In the genomic region with DNA sequence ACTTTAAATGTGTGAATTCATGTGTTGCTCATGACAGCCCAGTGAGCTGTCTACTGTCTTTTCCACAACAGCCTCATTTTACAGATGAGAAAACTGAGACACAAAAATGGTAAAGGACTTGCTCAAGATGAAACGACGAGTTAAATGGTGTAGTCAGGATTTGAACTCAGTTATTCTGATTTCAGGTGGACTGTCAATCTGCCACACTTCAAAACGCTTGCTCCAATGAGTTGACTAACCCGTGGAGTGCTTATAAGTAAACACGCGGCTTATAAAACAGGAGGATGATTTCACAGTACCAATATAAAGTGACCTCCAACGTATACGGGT, we compare ENCODE assay signal across 8 cellular contexts. TPM values are rescaled to one million over a fixed set of nuclear protein-coding genes. Genes with fewer than 3 reads are reported as not detected.
DNase-seq lines count a peak whose midpoint lies in the region; ATAC-seq, FAIRE-seq and TF ChIP-seq lines count a peak whose summit lies in the region.

No MANE protein-coding gene starts in this region.

- in situ Hi-C loops in HepG2 (cut with HindIII; ENCODE audit: extremely low pct_ligation_motif_present, low pct_unique_long_range_greater_than_20kb), result no loop called here

- H4K20me1 ChIP-seq in HepG2 (ENCODE audit: insufficient read depth, low read length), result no peaks in the 10 kb centered on the region

- H3K4me2 ChIP-seq in HepG2 (ENCODE audit: low read depth, low read length), result peak overlapping the region; percentile 81; the same call in 1 of the 2 replicates

- TSS peak; percentile 87 for BruUV-seq in HepG2 (replicated peaks; lab: Mats Ljungman, UMichigan)

- FAIRE-seq in HepG2 (lab: Jason Lieb, UNC), result peak; percentile 36

- peak overlapping the region; percentile 65 for H2AFZ ChIP-seq in HepG2 (ENCODE audit: low read length)

- H3K27ac ChIP-seq in HepG2 (ENCODE audit: extremely low read length, insufficient read depth, low read length) (peak overlapping the region; percentile 72), stomach smooth muscle (ENCODE audit: low read length) (peak overlapping the region; percentile 70)

- peaks cover 15% of the 10 kb centered on the region for H3K36me3 Mint-ChIP-seq in T-helper 2 cell treated with Interferon-gamma antibody and Interleukin-4, amounts not matched to agents 5 μg/mL and 100 μg/mL, for 36 hours (ENCODE audit: low read depth)
- peaks cover 7% of the 10 kb centered on the region for H3K36me3 Mint-ChIP-seq in activated CD8-positive, alpha-beta T cell treated with anti-CD3 and anti-CD28 coated beads, Interleukin-2, amount 10 ng/mL, durations not matched to agents 7 days and 5 days (ENCODE audit: low read depth)

- CTCF ChIA-PET in activated CD8-positive, alpha-beta T cell treated with anti-CD3 and anti-CD28 coated beads, Interleukin-2, amount 10 ng/mL, durations not matched to agents 7 days and 5 days (lab: Charles Lee), result interaction anchor here (1.3 to 2.0 kb wide), 4 partner anchors 54 to 173 kb away, joined by 4 to 11 read pairs (median 6); a partner anchor contains a TSS
- CTCF ChIA-PET in HepG2 (lab: Yijun Ruan, JAX; ENCODE audit: low intra/inter-chr PET ratio, low total read pairs), result no interaction called here

- H3K36me3 ChIP-seq in HepG2 (replicated peaks in 1 of 2; ENCODE audit: control insufficient read depth in 1 of 2, insufficient read depth in 2 of 2, low read length in 2 of 2) (no peaks in the 10 kb centered on the region), stomach smooth muscle (ENCODE audit: control insufficient read depth in 2 of 2, insufficient read depth in 2 of 2, low read length in 2 of 2) (no peaks in the 10 kb centered on the region)

- H3K27me3 Mint-ChIP-seq in T-helper 2 cell treated with Interferon-gamma antibody and Interleukin-4, amounts not matched to agents 5 μg/mL and 100 μg/mL, for 36 hours (ENCODE audit: low read depth), result no peaks in the 10 kb centered on the region
- H3K27me3 Mint-ChIP-seq in activated CD8-positive, alpha-beta T cell treated with anti-CD3 and anti-CD28 coated beads, Interleukin-2, amount 10 ng/mL, durations not matched to agents 7 days and 5 days (ENCODE audit: low read depth), result no peaks in the 10 kb centered on the region

- 94% methylated on average over 8 of the region's 8 CpGs for WGBS in HepG2 (ENCODE audit: low lambda C conversion rate)

- H3K4me1 ChIP-seq in HepG2 (ENCODE audit: insufficient read depth, low read length) (peaks cover 48% of the 10 kb centered on the region), stomach smooth muscle (ENCODE audit: control insufficient read depth, insufficient read depth, low read length) (peaks cover 7% of the 10 kb centered on the region)

- H3K27me3 ChIP-seq in HepG2 (ENCODE audit: control insufficient read depth in 1 of 2, insufficient read depth in 2 of 2, low read length in 2 of 2) (no peaks in the 10 kb centered on the region; a peak in 1 of 5 replicates), stomach smooth muscle (ENCODE audit: control insufficient read depth in 1 of 2, insufficient read depth in 2 of 2, low read length in 2 of 2) (no peaks in the 10 kb centered on the region)

- H3K27ac Mint-ChIP-seq in T-helper 2 cell treated with Interferon-gamma antibody and Interleukin-4, amounts not matched to agents 5 μg/mL and 100 μg/mL, for 36 hours, result peak overlapping the region; percentile 88
- peak overlapping the region; percentile 90 for H3K27ac Mint-ChIP-seq in activated CD8-positive, alpha-beta T cell treated with anti-CD3 and anti-CD28 coated beads, Interleukin-2, amount 10 ng/mL, durations not matched to agents 7 days and 5 days

- POLR2A ChIA-PET in activated CD8-positive, alpha-beta T cell treated with anti-CD3 and anti-CD28 coated beads, Interleukin-2, amount 10 ng/mL, durations not matched to agents 7 days and 5 days (lab: Charles Lee), result interaction anchor here (0.8 to 2.8 kb wide), 5 partner anchors 9 to 158 kb away, joined by 3 to 16 read pairs (median 5); a partner anchor contains a TSS
- POLR2A ChIA-PET in HepG2 (lab: Yijun Ruan, JAX), result interaction anchor here (0.9 to 3.5 kb wide), 8 partner anchors 33 to 164 kb away, joined by 3 to 28 read pairs (median 7); a partner anchor contains a TSS

- no peak for TF ChIP-seq RAD21 in HepG2 (CRISPR knock-in tag; IDR thresholded peaks at IDR 0.05)

- H3K4me3 Mint-ChIP-seq in T-helper 2 cell treated with Interferon-gamma antibody and Interleukin-4, amounts not matched to agents 5 μg/mL and 100 μg/mL, for 36 hours, result peak overlapping the region; percentile 91
- H3K4me3 Mint-ChIP-seq in activated CD8-positive, alpha-beta T cell treated with anti-CD3 and anti-CD28 coated beads, Interleukin-2, amount 10 ng/mL, durations not matched to agents 7 days and 5 days, result peak overlapping the region; percentile 92

- TF ChIP-seq CTCF in HepG2 (CRISPR knock-in tag; IDR thresholded peaks at IDR 0.05), result no peak

- no peak for ATAC-seq in activated CD8-positive, alpha-beta T cell treated with anti-CD3 and anti-CD28 coated beads, Interleukin-2, amount 10 ng/mL, durations not matched to agents 7 days and 5 days
- ATAC-seq in HepG2, result no peak
- ATAC-seq in GM18517 (IDR thresholded peaks at IDR 0.05; ENCODE audit: unreplicated experiment), result no peak
- no peak for ATAC-seq in HG03280 (IDR thresholded peaks at IDR 0.05; ENCODE audit: unreplicated experiment)

- intact Hi-C loops in HepG2 (cut with micrococcal nuclease; ENCODE audit: unreplicated experiment), result no loop called here

- H3K4me1 Mint-ChIP-seq in T-helper 2 cell treated with Interferon-gamma antibody and Interleukin-4, amounts not matched to agents 5 μg/mL and 100 μg/mL, for 36 hours (ENCODE audit: low read depth), result peaks cover 47% of the 10 kb centered on the region
- peaks cover 43% of the 10 kb centered on the region for H3K4me1 Mint-ChIP-seq in activated CD8-positive, alpha-beta T cell treated with anti-CD3 and anti-CD28 coated beads, Interleukin-2, amount 10 ng/mL, durations not matched to agents 7 days and 5 days (ENCODE audit: low read depth)

- TF ChIP-seq POLR2A in HepG2 (IDR thresholded peaks at IDR 0.05; ENCODE audit: insufficient read depth in 1 of 2, low read depth in 2 of 2, low read length in 2 of 2), result no peak

- H3K9me3 Mint-ChIP-seq in T-helper 2 cell treated with Interferon-gamma antibody and Interleukin-4, amounts not matched to agents 5 μg/mL and 100 μg/mL, for 36 hours, result no peaks in the 10 kb centered on the region
- H3K9me3 Mint-ChIP-seq in activated CD8-positive, alpha-beta T cell treated with anti-CD3 and anti-CD28 coated beads, Interleukin-2, amount 10 ng/mL, durations not matched to agents 7 days and 5 days (ENCODE audit: insufficient read depth), result no peaks in the 10 kb centered on the region

- H3K9ac ChIP-seq in HepG2 (ENCODE audit: insufficient read depth, low read depth, low read length) (peak overlapping the region; percentile 83), stomach smooth muscle (ENCODE audit: low read length in 2 of 2) (peak overlapping the region; percentile 65 to 75)

- H3K9me3 ChIP-seq in HepG2 (ENCODE audit: low read length) (no peaks in the 10 kb centered on the region), stomach smooth muscle (ENCODE audit: control insufficient read depth in 2 of 2, low read length in 2 of 2) (no peaks in the 10 kb centered on the region)

- H3K79me2 ChIP-seq in HepG2 (ENCODE audit: insufficient read depth, low read length), result peaks cover 24% of the 10 kb centered on the region

- DNase-seq in T-helper 2 cell treated with Interferon-gamma antibody and Interleukin-4, amounts not matched to agents 5 μg/mL and 100 μg/mL, for 36 hours (ENCODE audit: low spot score), result no peak
- no peak for DNase-seq in T-helper 2 cell
- DNase-seq in activated CD8-positive, alpha-beta T cell treated with anti-CD3 and anti-CD28 coated beads, Interleukin-2, amount 10 ng/mL, durations not matched to agents 7 days and 5 days, result no peak
- DNase-seq in HepG2 (ENCODE audit: low spot score), result no peak
- no peak for DNase-seq in dedifferentiated amniotic fluid mesenchymal stem cell (ENCODE audit: extremely low spot score)

- H3K4me3 ChIP-seq in HepG2 (replicated peaks in 1 of 3; ENCODE audit: insufficient read depth in 1 of 3, low read depth in 2 of 3, low read length in 3 of 3), result no peak overlapping the region
- H3K4me3 ChIP-seq in stomach smooth muscle (ENCODE audit: low read length in 2 of 2), result peak overlapping the region; percentile 54 to 82

- TF ChIP-seq EP300 in HepG2 (IDR thresholded peaks at IDR 0.05; ENCODE audit: low read depth in 2 of 2, low read length in 2 of 2) (no peak), HepG2 (CRISPR knock-in tag; IDR thresholded peaks at IDR 0.05; ENCODE audit: borderline replicate concordance) (no peak)

RNA-seq across cellular contexts. Expression of a gene that starts 0.7 kb away (rescaled TPM):
- total RNA-seq in activated CD8-positive, alpha-beta T cell treated with anti-CD3 and anti-CD28 coated beads, Interleukin-2, amount 10 ng/mL, durations not matched to agents 7 days and 5 days, result 10 to 100 TPM; 39.3 to 41.3 TPM
- 37.0 and 41.3 TPM in 2 replicates for total RNA-seq in HepG2 (2016; rRNA removed; fragmentation: Illumina TruSeq; extraction: Trizol)
- 31.1 and 31.4 TPM in 2 replicates for total RNA-seq in HepG2 (2016; cell fraction: cytosol; rRNA removed; fragmentation: Illumina TruSeq; extraction: Trizol; ENCODE audit: low read depth)
- total RNA-seq in HepG2 (2016; cell fraction: insoluble cytoplasmic fraction; rRNA removed; fragmentation: Illumina TruSeq; extraction: Trizol), result 40.2 and 40.4 TPM in 2 replicates
- total RNA-seq in HepG2 (2016; cell fraction: membrane; rRNA removed; fragmentation: Illumina TruSeq; extraction: Trizol), result 17.9 and 20.6 TPM in 2 replicates
- 36.9 and 37.3 TPM in 2 replicates for total RNA-seq in HepG2 (2016; cell fraction: nucleus; rRNA removed; fragmentation: Illumina TruSeq; extraction: Trizol)
- 9.7 and 16.6 TPM in 2 replicates for polyA plus RNA-seq in HepG2 (2011; rRNA removed)
- polyA plus RNA-seq in HepG2 (2011; cell fraction: cytosol; rRNA removed), result 5.1 and 5.5 TPM in 2 replicates
- 15.5 and 19.0 TPM in 2 replicates for polyA plus RNA-seq in HepG2 (2011; cell fraction: nucleus; rRNA removed)
- 2.3 and 8.2 TPM in 2 replicates for polyA plus RNA-seq in HepG2 (2012)
- 5.4 and 6.7 TPM in 2 replicates for polyA plus RNA-seq in HepG2 (2016; cell fraction: cytosol; fragmentation: Illumina TruSeq; extraction: Trizol; ENCODE audit: low read depth)
- polyA plus RNA-seq in HepG2 (2016; cell fraction: insoluble cytoplasmic fraction; fragmentation: Illumina TruSeq; extraction: Trizol; ENCODE audit: low read depth), result 33.0 and 34.7 TPM in 2 replicates
- 10.3 and 12.0 TPM in 2 replicates for polyA plus RNA-seq in HepG2 (2016; cell fraction: membrane; fragmentation: Illumina TruSeq; extraction: Trizol; ENCODE audit: low read depth)
- polyA plus RNA-seq in HepG2 (2016; cell fraction: nucleus; fragmentation: Illumina TruSeq; extraction: Trizol; ENCODE audit: insufficient read depth, low read depth), result 38.0 and 42.8 TPM in 2 replicates
- 11.9 and 26.9 TPM in 2 replicates for polyA minus RNA-seq in HepG2 (2011; rRNA and poly(A)+ RNA removed; ENCODE audit: low replicate concordance)
- polyA minus RNA-seq in HepG2 (2011; cell fraction: cytosol; rRNA and poly(A)+ RNA removed), result 2.1 and 2.3 TPM in 2 replicates
- polyA minus RNA-seq in HepG2 (2011; cell fraction: nucleus; rRNA and poly(A)+ RNA removed), result 12.2 and 24.7 TPM in 2 replicates

RNA-seq across cellular contexts. Expression of a gene that starts 4.3 kb away (rescaled TPM):
- total RNA-seq in activated CD8-positive, alpha-beta T cell treated with anti-CD3 and anti-CD28 coated beads, Interleukin-2, amount 10 ng/mL, durations not matched to agents 7 days and 5 days, result 1 to 10 TPM in 1 of 2 experiments, under 1 TPM in 1; 0.95 to 1.5 TPM
- 0.11 TPM in 1 of 2 replicates, not detected in the other for total RNA-seq in HepG2 (2016; rRNA removed; fragmentation: Illumina TruSeq; extraction: Trizol)
- total RNA-seq in HepG2 (2016; cell fraction: cytosol; rRNA removed; fragmentation: Illumina TruSeq; extraction: Trizol; ENCODE audit: low read depth), result 0.61 and 0.62 TPM in 2 replicates
- total RNA-seq in HepG2 (2016; cell fraction: insoluble cytoplasmic fraction; rRNA removed; fragmentation: Illumina TruSeq; extraction: Trizol), result 0.15 and 0.31 TPM in 2 replicates
- 0.52 TPM in 1 of 2 replicates, not detected in the other for total RNA-seq in HepG2 (2016; cell fraction: membrane; rRNA removed; fragmentation: Illumina TruSeq; extraction: Trizol)
- total RNA-seq in HepG2 (2016; cell fraction: nucleus; rRNA removed; fragmentation: Illumina TruSeq; extraction: Trizol), result not detected in 2 replicates
- polyA plus RNA-seq in HepG2 (2011; rRNA removed), result 0.08 TPM in 1 of 2 replicates, not detected in the other
- polyA plus RNA-seq in HepG2 (2011; cell fraction: cytosol; rRNA removed), result 0.12 TPM in 1 of 2 replicates, not detected in the other
- polyA plus RNA-seq in HepG2 (2011; cell fraction: nucleus; rRNA removed), result 0.09 TPM in 1 of 2 replicates, not detected in the other
- polyA plus RNA-seq in HepG2 (2012), result 0.16 and 0.19 TPM in 2 replicates
- 0.31 TPM in 1 of 2 replicates, not detected in the other for polyA plus RNA-seq in HepG2 (2016; cell fraction: cytosol; fragmentation: Illumina TruSeq; extraction: Trizol; ENCODE audit: low read depth)
- not detected in 2 replicates for polyA plus RNA-seq in HepG2 (2016; cell fraction: insoluble cytoplasmic fraction; fragmentation: Illumina TruSeq; extraction: Trizol; ENCODE audit: low read depth)
- not detected in 2 replicates for polyA plus RNA-seq in HepG2 (2016; cell fraction: membrane; fragmentation: Illumina TruSeq; extraction: Trizol; ENCODE audit: low read depth)
- polyA plus RNA-seq in HepG2 (2016; cell fraction: nucleus; fragmentation: Illumina TruSeq; extraction: Trizol; ENCODE audit: insufficient read depth, low read depth), result not detected in 2 replicates
- polyA minus RNA-seq in HepG2 (2011; rRNA and poly(A)+ RNA removed; ENCODE audit: low replicate concordance), result not detected in 2 replicates
- polyA minus RNA-seq in HepG2 (2011; cell fraction: cytosol; rRNA and poly(A)+ RNA removed), result not detected in 2 replicates
- polyA minus RNA-seq in HepG2 (2011; cell fraction: nucleus; rRNA and poly(A)+ RNA removed), result 0.52 TPM in 1 of 2 replicates, not detected in the other

RNA-seq across cellular contexts. Expression of a gene that starts 53.6 kb away (rescaled TPM):
- 10 to 100 TPM in 1 of 2 experiments, 1 to 10 TPM in 1; 9.3 to 10.2 TPM for total RNA-seq in activated CD8-positive, alpha-beta T cell treated with anti-CD3 and anti-CD28 coated beads, Interleukin-2, amount 10 ng/mL, durations not matched to agents 7 days and 5 days
- total RNA-seq in HepG2 (2016; rRNA removed; fragmentation: Illumina TruSeq; extraction: Trizol), result 13.6 and 17.9 TPM in 2 replicates
- 4.8 and 5.7 TPM in 2 replicates for total RNA-seq in HepG2 (2016; cell fraction: cytosol; rRNA removed; fragmentation: Illumina TruSeq; extraction: Trizol; ENCODE audit: low read depth)
- total RNA-seq in HepG2 (2016; cell fraction: insoluble cytoplasmic fraction; rRNA removed; fragmentation: Illumina TruSeq; extraction: Trizol), result 14.5 and 17.7 TPM in 2 replicates
- total RNA-seq in HepG2 (2016; cell fraction: membrane; rRNA removed; fragmentation: Illumina TruSeq; extraction: Trizol), result 10.8 and 12.3 TPM in 2 replicates
- total RNA-seq in HepG2 (2016; cell fraction: nucleus; rRNA removed; fragmentation: Illumina TruSeq; extraction: Trizol), result 7.0 and 8.3 TPM in 2 replicates
- polyA plus RNA-seq in HepG2 (2011; rRNA removed), result 6.1 TPM in 2 replicates
- polyA plus RNA-seq in HepG2 (2011; cell fraction: cytosol; rRNA removed), result 4.9 and 5.2 TPM in 2 replicates
- 2.5 and 2.7 TPM in 2 replicates for polyA plus RNA-seq in HepG2 (2011; cell fraction: nucleus; rRNA removed)
- polyA plus RNA-seq in HepG2 (2012), result 7.4 and 8.1 TPM in 2 replicates
- 3.3 and 4.7 TPM in 2 replicates for polyA plus RNA-seq in HepG2 (2016; cell fraction: cytosol; fragmentation: Illumina TruSeq; extraction: Trizol; ENCODE audit: low read depth)
- 17.1 and 19.1 TPM in 2 replicates for polyA plus RNA-seq in HepG2 (2016; cell fraction: insoluble cytoplasmic fraction; fragmentation: Illumina TruSeq; extraction: Trizol; ENCODE audit: low read depth)
- polyA plus RNA-seq in HepG2 (2016; cell fraction: membrane; fragmentation: Illumina TruSeq; extraction: Trizol; ENCODE audit: low read depth), result 7.1 and 7.4 TPM in 2 replicates
- polyA plus RNA-seq in HepG2 (2016; cell fraction: nucleus; fragmentation: Illumina TruSeq; extraction: Trizol; ENCODE audit: insufficient read depth, low read depth), result 9.5 and 10.7 TPM in 2 replicates
- 2.7 and 3.1 TPM in 2 replicates for polyA minus RNA-seq in HepG2 (2011; rRNA and poly(A)+ RNA removed; ENCODE audit: low replicate concordance)
- polyA minus RNA-seq in HepG2 (2011; cell fraction: cytosol; rRNA and poly(A)+ RNA removed), result 3.6 and 4.2 TPM in 2 replicates
- polyA minus RNA-seq in HepG2 (2011; cell fraction: nucleus; rRNA and poly(A)+ RNA removed), result 3.1 and 4.5 TPM in 2 replicates

Comparison
In these comparisons a context has a peak if more than half of its experiments do, and no peak if none do; other contexts are left out.
1. H3K4me3 ChIP-seq: peak in stomach smooth muscle (2 of 2); none in HepG2 (0 of 3).